Comparison of ENCODE assay signal across 2 cellular contexts in the genomic region with DNA sequence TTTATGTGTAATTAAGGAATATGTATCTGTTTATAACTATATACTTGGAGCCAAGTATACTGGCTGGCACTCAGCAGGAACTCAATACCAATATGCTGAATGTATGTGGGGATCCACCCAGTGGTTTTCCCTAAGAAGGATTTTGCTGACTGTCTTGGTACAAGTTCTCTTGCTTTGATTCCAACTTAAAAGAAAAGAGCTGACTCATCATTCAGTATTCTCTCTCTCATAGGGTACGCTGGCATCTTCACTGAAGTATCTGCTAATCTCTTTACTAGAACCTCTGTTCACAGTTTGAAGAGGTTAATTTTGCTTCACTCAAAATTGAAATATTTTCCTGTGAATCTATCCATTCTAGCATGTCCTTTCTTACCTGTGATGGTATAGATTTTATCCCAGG.
TF ChIP-seq lines count a peak whose summit lies in the region.

No MANE protein-coding gene starts in this region.

TF ChIP-seq in HepG2, 621 proteins besides CTCF, POLR2A, EP300 and RAD21 (continued from another document):
- TF ChIP-seq RFX5 (IDR thresholded peaks at IDR 0.05; ENCODE audit: low read depth, low read length) (no peak), ZNF264 (CRISPR knock-in tag; IDR thresholded peaks at IDR 0.05) (no peak), MAFF (IDR thresholded peaks at IDR 0.05; ENCODE audit: low read depth, low read length) (peak; percentile 97), ZNF468 (CRISPR knock-in tag; IDR thresholded peaks at IDR 0.05) (no peak), GATAD2A (CRISPR knock-in tag; IDR thresholded peaks at IDR 0.05) (no peak), MAFK (conservative IDR thresholded peaks at IDR 0.05 in 1 of 2, IDR thresholded peaks at IDR 0.05 in 1 of 2; ENCODE audit: low read length in 2 of 2) (peak; percentile 92 to 98), FOSL1 (CRISPR knock-in tag; IDR thresholded peaks at IDR 0.05; ENCODE audit: borderline replicate concordance) (no peak), ZNF782 (CRISPR knock-in tag; IDR thresholded peaks at IDR 0.05; ENCODE audit: borderline replicate concordance) (no peak), TRIM24 (CRISPR knock-in tag; IDR thresholded peaks at IDR 0.05) (no peak)

TF ChIP-seq in K562, 482 proteins besides CTCF, POLR2A, EP300 and RAD21 (continued from another document):
- TF ChIP-seq MAFK (IDR thresholded peaks at IDR 0.05; ENCODE audit: low read length) (peak; percentile 93), HMGN3 (IDR thresholded peaks at IDR 0.05; ENCODE audit: borderline replicate concordance, extremely low read depth, insufficient read length, low read depth, low read length) (no peak), C11orf30 (IDR thresholded peaks at IDR 0.05; ENCODE audit: low read depth) (peak; percentile 51; the same call in 1 of the 2 replicates), SMARCC2 (IDR thresholded peaks at IDR 0.05; ENCODE audit: low read depth) (no peak), POLR3G (IDR thresholded peaks at IDR 0.05; ENCODE audit: extremely low read depth, insufficient read length, insufficient replicate concordance) (no peak), MAFF (IDR thresholded peaks at IDR 0.05; ENCODE audit: low read length) (peak; percentile 86), MAFG (tag; conservative IDR thresholded peaks at IDR 0.05) (peak; percentile 84), ZNF316 (IDR thresholded peaks at IDR 0.05) (peak; percentile 85)
TF ChIP-seq in K562: peak in this region for 5.
